Comparison of ENCODE assay signal across 9 cellular contexts in the genomic region with DNA sequence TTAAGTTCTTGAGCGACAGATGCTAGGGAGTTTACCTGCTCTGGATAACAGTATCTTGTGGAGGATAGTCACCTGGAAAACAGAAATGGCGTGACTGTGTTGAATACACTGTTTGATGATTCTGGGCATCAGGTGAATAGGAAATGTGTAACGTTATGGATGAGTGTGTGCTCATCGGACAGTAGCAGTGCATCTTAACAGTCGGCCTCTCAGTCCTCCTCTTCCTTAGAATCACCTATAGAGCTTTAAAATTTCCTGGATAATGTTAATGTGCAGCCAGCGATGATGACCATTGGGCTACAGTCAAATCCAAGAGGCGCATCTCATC.
A peak's percentile ranks its signal among the peaks of the same experiment; 100 is the strongest.
DNase-seq lines count a peak whose midpoint lies in the region; ATAC-seq, FAIRE-seq and TF ChIP-seq lines count a peak whose summit lies in the region.
"Had no signal": no experiment of that assay in that cellular context is flagged by ENCODE, and none has a peak within 500 bp of the region (broad histone marks: within the 10 kb centered on the region; RNA-seq: fewer than 3 reads in every experiment).

No MANE protein-coding gene starts in this region.

- FAIRE-seq in HepG2 (lab: Jason Lieb, UNC) = no peak

- BruUV-seq in HepG2 (replicated peaks; lab: Mats Ljungman, UMichigan) = no TSS peak

- H3K4me3 ChIP-seq in HepG2 (replicated peaks in 1 of 3; ENCODE audit: insufficient read depth in 1 of 3, low read depth in 2 of 3, low read length in 3 of 3) (peak overlapping the region; percentile 61 to 93 (median 90)), right lobe of liver (no peak overlapping the region), kidney epithelial cell (ENCODE audit: low read depth, low read length) (peak overlapping the region; percentile 71), upper lobe of right lung (peak overlapping the region; percentile 53), tibial nerve (peak overlapping the region in 1 of 4 donors; percentile 57)

- no peak for DNase-seq in HepG2 (ENCODE audit: low spot score)
- DNase-seq in right lobe of liver = no peak
- DNase-seq in kidney epithelial cell (ENCODE audit: low read depth) = no peak
- no peak for DNase-seq in upper lobe of right lung
- DNase-seq in tibial nerve (ENCODE audit: low spot score in 2 of 2) = no peak
- DNase-seq in mucosa of gallbladder (ENCODE audit: low spot score) = no peak
- DNase-seq: left ventricle myocardium superior had no signal

- in situ Hi-C loops in HepG2 (cut with HindIII; ENCODE audit: extremely low pct_ligation_motif_present, low pct_unique_long_range_greater_than_20kb) = no loop called here

- intact Hi-C loops in HepG2 (cut with micrococcal nuclease; ENCODE audit: unreplicated experiment) = no loop called here
- intact Hi-C loops in right lobe of liver (cut with DNase I) = no loop called here
- intact Hi-C loops in upper lobe of right lung (cut with DNase I) = no loop called here

- H3K9me3 Mint-ChIP-seq in activated T-helper 17 cell treated with anti-CD3 and anti-CD28 coated beads, Interleukin-2, amount 50 U/mL, for 72 hours = no peaks in the 10 kb centered on the region

- no peaks in the 10 kb centered on the region; a peak in 1 of 5 replicates for H3K27me3 ChIP-seq in HepG2 (ENCODE audit: control insufficient read depth in 1 of 2, insufficient read depth in 2 of 2, low read length in 2 of 2)
- peaks cover 0 to 11% of the 10 kb centered on the region in 2 donors for H3K27me3 ChIP-seq in right lobe of liver
- H3K27me3 ChIP-seq in kidney epithelial cell (ENCODE audit: control insufficient read depth, insufficient read depth, low read length) = no peaks in the 10 kb centered on the region
- H3K27me3 ChIP-seq in upper lobe of right lung = peaks cover 15% of the 10 kb centered on the region
- H3K27me3 ChIP-seq in tibial nerve = peaks cover 0 to 23% of the 10 kb centered on the region in 2 donors

- H3K9ac ChIP-seq in HepG2 (ENCODE audit: insufficient read depth, low read depth, low read length) = peak overlapping the region; percentile 78

- H3K9me3 ChIP-seq in HepG2 (ENCODE audit: low read length) (no peaks in the 10 kb centered on the region), right lobe of liver (no peaks in the 10 kb centered on the region), upper lobe of right lung (no peaks in the 10 kb centered on the region), tibial nerve (no peaks in the 10 kb centered on the region)

- POLR2A ChIA-PET in HepG2 (lab: Yijun Ruan, JAX) = interaction anchor here (0.7 to 1.1 kb wide), 3 partner anchors 10 to 200 kb away, joined by 3 to 5 read pairs (median 4); no protein-coding TSS in a partner anchor

- H3K4me1 Mint-ChIP-seq in activated T-helper 17 cell treated with anti-CD3 and anti-CD28 coated beads, Interleukin-2, amount 50 U/mL, for 72 hours = peaks cover 6% of the 10 kb centered on the region

- no peak for TF ChIP-seq EP300 in HepG2 (IDR thresholded peaks at IDR 0.05; ENCODE audit: low read depth in 2 of 2, low read length in 2 of 2)
- no peak for TF ChIP-seq EP300 in HepG2 (CRISPR knock-in tag; IDR thresholded peaks at IDR 0.05; ENCODE audit: borderline replicate concordance)
- no peak for TF ChIP-seq EP300 in tibial nerve (IDR thresholded peaks at IDR 0.05)

- H2AFZ ChIP-seq in HepG2 (ENCODE audit: low read length) = peak overlapping the region; percentile 91

- peak overlapping the region; percentile 85 for H3K4me2 ChIP-seq in HepG2 (ENCODE audit: low read depth, low read length)

- TF ChIP-seq CTCF in HepG2 (CRISPR knock-in tag; IDR thresholded peaks at IDR 0.05) (no peak), right lobe of liver (IDR thresholded peaks at IDR 0.05) (no peak), kidney epithelial cell (IDR thresholded peaks at IDR 0.05; ENCODE audit: insufficient read depth, low read length, poor library complexity, severe bottlenecking) (no peak), upper lobe of right lung (IDR thresholded peaks at IDR 0.05) (no peak), tibial nerve (IDR thresholded peaks at IDR 0.05) (no peak)

- CTCF ChIA-PET in HepG2 (lab: Yijun Ruan, JAX; ENCODE audit: low intra/inter-chr PET ratio, low total read pairs) = no interaction called here

- TF ChIP-seq POLR2A in HepG2 (IDR thresholded peaks at IDR 0.05; ENCODE audit: insufficient read depth in 1 of 2, low read depth in 2 of 2, low read length in 2 of 2) = no peak
- TF ChIP-seq POLR2A in right lobe of liver (IDR thresholded peaks at IDR 0.05) = no peak
- TF ChIP-seq POLR2A in tibial nerve (IDR thresholded peaks at IDR 0.05) = no peak

- peaks cover 27% of the 10 kb centered on the region for H3K4me1 ChIP-seq in HepG2 (ENCODE audit: insufficient read depth, low read length)
- no peaks in the 10 kb centered on the region for H3K4me1 ChIP-seq in right lobe of liver
- no peaks in the 10 kb centered on the region for H3K4me1 ChIP-seq in upper lobe of right lung
- H3K4me1 ChIP-seq in tibial nerve = no peaks in the 10 kb centered on the region

- H3K36me3 ChIP-seq in HepG2 (replicated peaks in 1 of 2; ENCODE audit: control insufficient read depth in 1 of 2, insufficient read depth in 2 of 2, low read length in 2 of 2) = peaks cover 1 to 3% of the 10 kb centered on the region in 2 experiments; a peak in 1 of 5 replicates
- no peaks in the 10 kb centered on the region for H3K36me3 ChIP-seq in right lobe of liver
- no peaks in the 10 kb centered on the region for H3K36me3 ChIP-seq in kidney epithelial cell (ENCODE audit: control insufficient read depth, insufficient read depth, low read length)
- no peaks in the 10 kb centered on the region for H3K36me3 ChIP-seq in upper lobe of right lung
- no peaks in the 10 kb centered on the region for H3K36me3 ChIP-seq in tibial nerve

- H3K79me2 ChIP-seq in HepG2 (ENCODE audit: insufficient read depth, low read length) = peaks cover 2% of the 10 kb centered on the region

- H3K36me3 Mint-ChIP-seq in activated T-helper 17 cell treated with anti-CD3 and anti-CD28 coated beads, Interleukin-2, amount 50 U/mL, for 72 hours (ENCODE audit: low read depth) = no peaks in the 10 kb centered on the region

- H3K27ac ChIP-seq in HepG2 (ENCODE audit: extremely low read length, insufficient read depth, low read length) (peak overlapping the region; percentile 71), right lobe of liver (no peak overlapping the region), upper lobe of right lung (no peak overlapping the region), tibial nerve (no peak overlapping the region)

- WGBS in HepG2 (ENCODE audit: low lambda C conversion rate) = 52% methylated on average over 7 of the region's 7 CpGs
- WGBS in right lobe of liver (ENCODE audit: insufficient coverage, low coverage, low lambda C conversion rate, missing lambda C conversion rate) = 32% methylated on average over 7 of the region's 7 CpGs
- WGBS in tibial nerve, 2 donors = 47 to 51% methylated on average over 7 of the region's 7 CpGs

- H4K20me1 ChIP-seq in HepG2 (ENCODE audit: insufficient read depth, low read length) = no peaks in the 10 kb centered on the region

- TF ChIP-seq RAD21 in HepG2 (CRISPR knock-in tag; IDR thresholded peaks at IDR 0.05) = no peak

- H3K4me3 Mint-ChIP-seq in activated T-helper 17 cell treated with anti-CD3 and anti-CD28 coated beads, Interleukin-2, amount 50 U/mL, for 72 hours = peak overlapping the region; percentile 98

- H3K27ac Mint-ChIP-seq in activated T-helper 17 cell treated with anti-CD3 and anti-CD28 coated beads, Interleukin-2, amount 50 U/mL, for 72 hours = peak overlapping the region; percentile 89

- ATAC-seq in HepG2 (no peak; the same call in 1 of the 3 replicates), right lobe of liver (no peak), upper lobe of right lung (no peak), HG02970 (IDR thresholded peaks at IDR 0.05; ENCODE audit: low FRiP score, unreplicated experiment) (no peak)
- peak; percentile 27 for ATAC-seq in activated T-helper 17 cell treated with anti-CD3 and anti-CD28 coated beads, Interleukin-2, amount 50 U/mL, for 72 hours (replicated peaks)
- ATAC-seq: left ventricle myocardium superior had no signal

- no peaks in the 10 kb centered on the region for H3K27me3 Mint-ChIP-seq in activated T-helper 17 cell treated with anti-CD3 and anti-CD28 coated beads, Interleukin-2, amount 50 U/mL, for 72 hours

TF ChIP-seq in HepG2, 621 proteins besides CTCF, POLR2A, EP300 and RAD21:
- TF ChIP-seq ZNF782 (CRISPR knock-in tag; IDR thresholded peaks at IDR 0.05; ENCODE audit: borderline replicate concordance) (0 out of 2 replicates have a peak, but pooled peaks have one; percentile 1), ATF7 (IDR thresholded peaks at IDR 0.05) (no peak), ATF7 (CRISPR knock-in tag; IDR thresholded peaks at IDR 0.05) (no peak)

Comparison
In these comparisons a context has a peak if more than half of its experiments do, and no peak if none do; other contexts are left out.
1. H3K4me3 ChIP-seq: peak in HepG2 (3 of 3), kidney epithelial cell (single experiment) and upper lobe of right lung (single experiment); none in right lobe of liver (0 of 3).